20 cellular contexts compared by ENCODE assay signal in the genomic region with DNA sequence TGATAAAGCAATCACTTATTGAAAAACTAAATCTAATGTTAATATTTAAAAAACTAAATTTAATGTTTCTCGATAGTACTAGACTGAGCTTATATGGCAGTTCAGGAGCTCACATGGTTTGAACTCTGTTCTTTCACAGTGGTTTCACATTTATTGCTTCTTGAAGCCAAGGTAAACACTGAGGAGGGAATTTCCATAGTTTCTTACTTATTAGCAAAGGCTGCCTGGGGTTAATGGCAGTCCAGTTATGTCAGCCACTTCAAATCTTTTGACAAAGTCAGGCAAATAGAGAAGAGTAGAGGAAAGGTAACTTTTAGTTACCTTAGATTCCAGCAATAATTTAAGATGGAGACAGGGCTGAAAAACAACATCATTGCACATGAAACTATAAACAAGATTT.
"Had no signal": no experiment of that assay in that cellular context is flagged by ENCODE, and none has a peak within 500 bp of the region (broad histone marks: within the 10 kb centered on the region; RNA-seq: fewer than 3 reads in every experiment).

No MANE protein-coding gene starts in this region.

- H3K9me3 ChIP-seq: prostate gland, sigmoid colon, testis, tibial nerve, upper lobe of right lung, vagina had no signal

- H3K36me3 ChIP-seq: prostate gland, sigmoid colon, tibial nerve, upper lobe of right lung, vagina had no signal

- H3K4me3 ChIP-seq: lung, prostate gland, sigmoid colon, skin epidermis, testis, tibial nerve, upper lobe of right lung, vagina had no signal

- H3K4me1 ChIP-seq: parathyroid adenoma, prostate gland, sigmoid colon, testis, tibial nerve, upper lobe of right lung, vagina had no signal

- DNase-seq: effector memory CD8-positive, alpha-beta T cell; erythroblast; foreskin keratinocyte; hippocampal formation; left ventricle myocardium superior; naive thymus-derived CD4-positive, alpha-beta T cell; nephron progenitor cell; sigmoid colon; stimulated activated CD4-positive, alpha-beta T cell treated with anti-CD3 and anti-CD28 coated beads, Interleukin-2, amount 100 ng/mL, for 24 hours; stimulated activated CD4-positive, alpha-beta T cell treated with anti-CD3 and anti-CD28 coated beads, Interleukin-4, amount 100 ng/mL, for 4 hours; stimulated activated naive B cell treated with anti-CD40 and anti-IgM and Interleukin-4, amounts not matched to agents 10 μg/mL and 1 μg/mL and 100 μg/mL, for 72 hours; stimulated activated naive CD8-positive, alpha-beta T cell treated with anti-CD3 and anti-CD28 coated beads, Interleukin-15, amount 100 ng/mL, for 72 hours; testis; upper lobe of right lung had no signal

- ATAC-seq: effector memory CD8-positive, alpha-beta T cell; foreskin keratinocyte; left ventricle myocardium superior; naive thymus-derived CD4-positive, alpha-beta T cell; stimulated activated naive B cell treated with anti-CD40 and anti-IgM and Interleukin-4, amounts not matched to agents 10 μg/mL and 1 μg/mL and 100 μg/mL, for 72 hours; stimulated activated naive CD8-positive, alpha-beta T cell treated with anti-CD3 and anti-CD28 coated beads, Interleukin-15, amount 100 ng/mL, for 72 hours; upper lobe of right lung had no signal

- H3K27me3 ChIP-seq: foreskin keratinocyte, sigmoid colon, testis, tibial nerve, upper lobe of right lung, vagina had no signal

- H3K27ac ChIP-seq: foreskin keratinocyte, parathyroid adenoma, prostate gland, sigmoid colon, skin epidermis, testis, tibial nerve, upper lobe of right lung, vagina had no signal
